In genomic region chr19:2808129-2808941, GRCh38 we compare ENCODE assay signal across 25 cellular contexts. TPM values are rescaled to one million over a fixed set of nuclear protein-coding genes. Genes with fewer than 3 reads are reported as not detected.
"Had no signal": no experiment of that assay in that cellular context is flagged by ENCODE, and none has a peak within 500 bp of the region (broad histone marks: within the 10 kb centered on the region; RNA-seq: fewer than 3 reads in every experiment).

No MANE protein-coding gene starts in this region.

- H3K9me3 Mint-ChIP-seq: activated naive CD4-positive, alpha-beta T cell treated with anti-CD3 and anti-CD28 coated beads for 36 hours; activated T-cell treated with anti-CD3 and anti-CD28 coated beads, Interleukin-2, amount 50 U/mL, for 4 hours; brain; T-helper 2 cell treated with Interferon-gamma antibody and Interleukin-4, amounts not matched to agents 5 μg/mL and 100 μg/mL, for 36 hours; WTC11 had no signal

- ATAC-seq: activated T-cell treated with anti-CD3 and anti-CD28 coated beads, Interleukin-2, amount 50 U/mL, for 4 hours; WTC11 had no signal

- H3K27ac Mint-ChIP-seq: activated naive CD4-positive, alpha-beta T cell treated with anti-CD3 and anti-CD28 coated beads for 36 hours; activated naive CD8-positive, alpha-beta T cell; brain; T-helper 2 cell treated with Interferon-gamma antibody and Interleukin-4, amounts not matched to agents 5 μg/mL and 100 μg/mL, for 36 hours; WTC11 had no signal

- H3K27me3 Mint-ChIP-seq: activated naive CD8-positive, alpha-beta T cell; brain had no signal

- FAIRE-seq: astrocyte had no signal

- DNase-seq: activated CD4-positive, alpha-beta T cell treated with anti-CD3 and anti-CD28 coated beads for 48 hours; activated CD4-positive, alpha-beta T cell treated with anti-CD3 and anti-CD28 coated beads, Interleukin-2, amount 50 U/mL, for 4 hours; activated CD4-positive, CD25-positive, alpha-beta regulatory T cell treated with anti-CD3 and anti-CD28 coated beads, Interleukin-2, amount 50 U/mL, for 72 hours; activated CD8-positive, alpha-beta memory T cell treated with anti-CD3 and anti-CD28 coated beads for 24 hours; activated gamma-delta T cell; activated naive CD4-positive, alpha-beta T cell treated with anti-CD3 and anti-CD28 coated beads for 36 hours; activated T-cell treated with anti-CD3 and anti-CD28 coated beads, Interleukin-2, amount 50 U/mL, for 4 hours; amygdala; NCI-H1048; NCI-H146; NCI-H187 treated with DMSO at 0.1 percent for 48 hours; NCI-H2107; NCI-H2171 treated with DMSO at 0.1 percent for 48 hours; NCI-H345; NCI-H510A; NCI-H526 treated with DMSO at 0.1 percent for 48 hours; NCI-H82; SIG-M5; SW 1271 had no signal

- H3K4me1 Mint-ChIP-seq: brain, WTC11 had no signal

- H3K4me3 Mint-ChIP-seq: activated naive CD4-positive, alpha-beta T cell treated with anti-CD3 and anti-CD28 coated beads for 36 hours; activated naive CD8-positive, alpha-beta T cell; activated T-cell treated with anti-CD3 and anti-CD28 coated beads, Interleukin-2, amount 50 U/mL, for 4 hours; brain; T-helper 2 cell treated with Interferon-gamma antibody and Interleukin-4, amounts not matched to agents 5 μg/mL and 100 μg/mL, for 36 hours; WTC11 had no signal

RNA-seq across cellular contexts. Expression of gene ZNF556, which starts 58.8 kb away (rescaled TPM):
- total RNA-seq: activated naive CD4-positive, alpha-beta T cell treated with anti-CD3 and anti-CD28 coated beads for 36 hours; activated T-cell treated with anti-CD3 and anti-CD28 coated beads, Interleukin-2, amount 50 U/mL, for 4 hours; astrocyte; T-helper 1 cell treated with Interleukin-12 subunit alpha and Interleukin-12 subunit beta and Interleukin-4 antibody, amounts not matched to agents 30 ng/mL and 1 ng/mL, for 36 hours had no signal
